8 cellular contexts compared by ENCODE assay signal in the genomic region with DNA sequence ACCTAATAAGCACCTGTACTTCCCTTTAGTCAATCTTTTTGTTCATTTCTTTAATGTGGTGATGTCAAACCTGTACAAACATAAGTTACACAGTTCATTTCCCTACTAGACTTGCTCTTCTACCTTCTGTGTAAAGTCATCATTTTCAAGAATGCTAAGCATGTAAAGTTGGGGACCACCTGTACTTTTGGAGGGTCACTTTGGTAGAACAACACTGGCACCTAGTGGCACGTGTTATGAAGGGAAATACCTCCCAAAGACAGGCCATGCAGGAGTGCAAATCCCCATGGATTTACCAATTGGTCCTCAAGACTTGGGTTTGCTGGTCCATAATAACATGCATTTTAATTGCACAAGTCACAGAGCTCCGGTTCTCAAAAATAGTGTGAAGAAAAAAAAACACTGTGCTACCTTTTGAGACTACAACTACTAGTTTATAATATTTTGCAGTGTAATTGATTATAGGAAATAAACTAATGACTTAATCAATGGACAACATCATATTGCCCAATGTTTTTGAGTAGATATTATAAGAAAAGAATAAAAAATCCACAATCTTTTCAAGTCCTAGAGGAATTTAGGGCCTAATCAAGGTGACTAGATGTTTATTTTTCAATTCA.
DNase-seq lines count a peak whose midpoint lies in the region; ATAC-seq and TF ChIP-seq lines count a peak whose summit lies in the region.

No MANE protein-coding gene starts in this region.

- H3K4me3 ChIP-seq in cardiac muscle cell (no peak overlapping the region), vagina (no peak overlapping the region)

- H3K9me3 ChIP-seq in cardiac muscle cell (ENCODE audit: low read depth) (no peaks in the 10 kb centered on the region), vagina (no peaks in the 10 kb centered on the region)

- DNase-seq in cardiac muscle cell (ENCODE audit: low read depth in 1 of 2, low spot score in 1 of 2) = peak; percentile 80 to 82
- DNase-seq in cardiac septum (ENCODE audit: low spot score) = no peak
- DNase-seq in NCI-H1105 treated with DMSO at 0.1 percent for 48 hours (lab: John Stamatoyannopoulos, UW) = peak; percentile 66
- DNase-seq in T47D (ENCODE audit: low read depth in 1 of 2, low spot score in 1 of 2) = peak; percentile 61 to 81
- peak; percentile 87 for DNase-seq in kidney tubule cell (ENCODE audit: low spot score)
- no peak for DNase-seq in vagina (ENCODE audit: extremely low spot score in 2 of 2)

- ATAC-seq in GM18873 (IDR thresholded peaks at IDR 0.05; ENCODE audit: low FRiP score, unreplicated experiment) (no peak), HG03354 (IDR thresholded peaks at IDR 0.05; ENCODE audit: poor library complexity, severe bottlenecking, unreplicated experiment) (no peak)

- in situ Hi-C loops in T47D (cut with HindIII; ENCODE audit: low pct_unique_long_range_greater_than_20kb, low sequenced_read_pairs) = no loop called here

- no peaks in the 10 kb centered on the region for H3K27me3 ChIP-seq in cardiac muscle cell
- H3K27me3 ChIP-seq in vagina = no peaks in the 10 kb centered on the region

- peaks cover 5% of the 10 kb centered on the region for H3K4me1 ChIP-seq in cardiac muscle cell (ENCODE audit: low read depth)
- H3K4me1 ChIP-seq in vagina = no peaks in the 10 kb centered on the region

- TF ChIP-seq CTCF in cardiac muscle cell (IDR thresholded peaks at IDR 0.05; ENCODE audit: low read depth, low read length) (peak; percentile 72), vagina (IDR thresholded peaks at IDR 0.05) (peak in 2 of 3 experiments; percentile 11 to 14)

- TF ChIP-seq POLR2A in vagina (IDR thresholded peaks at IDR 0.05) = no peak

- intact Hi-C loops in cardiac septum (cut with DNase I) (loop anchor here (2.0 kb wide), 1 partner anchor 436 kb away; no protein-coding TSS in a partner anchor), vagina (cut with DNase I) (loop anchor here (5.0 kb wide), 1 partner anchor 430 kb away; a partner anchor contains a TSS)

- no peaks in the 10 kb centered on the region for H3K36me3 ChIP-seq in cardiac muscle cell
- H3K36me3 ChIP-seq in vagina = no peaks in the 10 kb centered on the region

- H3K27ac ChIP-seq in cardiac muscle cell (no peak overlapping the region), vagina (no peak overlapping the region)

Comparison
In these comparisons a context has a peak if more than half of its experiments do, and no peak if none do; other contexts are left out.
1. DNase-seq: peak in cardiac muscle cell (2 of 2), NCI-H1105 treated with DMSO at 0.1 percent for 48 hours (single experiment), T47D (2 of 2) and kidney tubule cell (single experiment); none in cardiac septum (single experiment) and vagina (0 of 2).